In the genomic region with DNA sequence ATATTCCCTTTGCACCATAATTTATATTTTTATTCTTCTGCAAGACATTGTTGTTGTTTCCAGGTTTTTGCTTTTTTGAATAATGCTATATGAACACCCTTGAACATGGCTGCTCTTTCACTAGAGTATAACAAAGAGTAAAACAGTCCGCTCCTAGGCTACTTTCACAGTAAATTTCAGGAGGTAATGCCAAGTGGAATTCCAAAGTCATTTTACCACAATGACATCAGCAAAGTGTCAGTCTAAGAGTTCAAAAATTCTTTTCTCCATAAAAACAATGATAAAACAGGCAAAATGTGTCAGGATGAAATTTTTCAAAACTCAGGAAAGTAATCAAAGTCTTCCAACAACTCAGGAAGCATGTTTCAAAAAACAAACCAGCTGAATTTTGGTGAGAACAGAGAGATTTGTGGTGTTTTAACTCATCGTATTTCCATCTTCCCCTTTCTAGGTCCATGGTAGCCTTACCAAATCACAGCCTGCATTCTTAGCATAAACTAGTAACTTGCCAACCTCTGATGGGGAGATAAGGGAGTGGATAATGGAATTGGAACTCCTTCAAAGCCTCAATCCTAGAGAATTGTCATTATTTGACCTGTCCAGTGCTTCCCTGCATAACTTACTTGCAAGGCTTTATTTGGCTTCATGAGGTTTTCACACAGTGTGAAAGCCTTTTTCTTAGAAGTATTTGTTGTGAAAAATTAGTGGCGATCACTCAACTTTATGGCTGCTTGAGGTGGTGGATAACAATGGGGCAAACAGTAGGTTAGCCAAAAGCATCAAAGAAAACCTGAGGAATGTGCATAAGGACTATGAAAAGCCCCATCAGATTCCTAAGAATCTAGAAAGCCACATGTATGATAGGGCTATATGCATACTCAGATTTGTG, we compare ENCODE assay signal across 1 cellular context.
TF ChIP-seq lines count a peak whose summit lies in the region.

No MANE protein-coding gene starts in this region.

TF ChIP-seq in SK-N-SH, 30 proteins besides CTCF, POLR2A, EP300 and RAD21:
- TF ChIP-seq MXI1 (IDR thresholded peaks at IDR 0.05; ENCODE audit: low read depth, low read length) (no peak), FOSL2 (IDR thresholded peaks at IDR 0.05; ENCODE audit: borderline replicate concordance, low read depth) (0 out of 2 replicates have a peak, but pooled peaks have one; percentile 3), JUND (IDR thresholded peaks at IDR 0.05) (0 out of 2 replicates have a peak, but pooled peaks have one; percentile 38), POLR2AphosphoS5 (IDR thresholded peaks at IDR 0.05; ENCODE audit: low read depth, low read length) (peak; percentile 44; the same call in 1 of the 2 replicates), TCF12 (IDR thresholded peaks at IDR 0.05) (peak; percentile 73), TAF1 (IDR thresholded peaks at IDR 0.05; ENCODE audit: borderline replicate concordance, low read depth, low read length) (0 out of 2 replicates have a peak, but pooled peaks have one; percentile 20), RXRA (IDR thresholded peaks at IDR 0.05; ENCODE audit: borderline replicate concordance, low read depth) (0 out of 2 replicates have a peak, but pooled peaks have one; percentile 17), TEAD4 (IDR thresholded peaks at IDR 0.05; ENCODE audit: borderline replicate concordance, insufficient read depth) (peak; percentile 86), RCOR1 (IDR thresholded peaks at IDR 0.05; ENCODE audit: low read length) (no peak), NFIC (IDR thresholded peaks at IDR 0.05; ENCODE audit: borderline replicate concordance) (peak; percentile 67), CHD2 (IDR thresholded peaks at IDR 0.05; ENCODE audit: low read length, partially characterized antibody) (no peak), GABPA (IDR thresholded peaks at IDR 0.05; ENCODE audit: low read depth) (no peak)
- TF ChIP-seq, protein P1, sequence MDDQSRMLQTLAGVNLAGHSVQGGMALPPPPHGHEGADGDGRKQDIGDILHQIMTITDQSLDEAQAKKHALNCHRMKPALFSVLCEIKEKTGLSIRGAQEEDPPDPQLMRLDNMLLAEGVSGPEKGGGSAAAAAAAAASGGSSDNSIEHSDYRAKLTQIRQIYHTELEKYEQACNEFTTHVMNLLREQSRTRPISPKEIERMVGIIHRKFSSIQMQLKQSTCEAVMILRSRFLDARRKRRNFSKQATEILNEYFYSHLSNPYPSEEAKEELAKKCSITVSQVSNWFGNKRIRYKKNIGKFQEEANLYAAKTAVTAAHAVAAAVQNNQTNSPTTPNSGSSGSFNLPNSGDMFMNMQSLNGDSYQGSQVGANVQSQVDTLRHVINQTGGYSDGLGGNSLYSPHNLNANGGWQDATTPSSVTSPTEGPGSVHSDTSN (IDR thresholded peaks at IDR 0.05): peak; percentile 47; the same call in 1 of the 2 replicates
